ENCODE assay signal across 26 cellular contexts in the genomic region with DNA sequence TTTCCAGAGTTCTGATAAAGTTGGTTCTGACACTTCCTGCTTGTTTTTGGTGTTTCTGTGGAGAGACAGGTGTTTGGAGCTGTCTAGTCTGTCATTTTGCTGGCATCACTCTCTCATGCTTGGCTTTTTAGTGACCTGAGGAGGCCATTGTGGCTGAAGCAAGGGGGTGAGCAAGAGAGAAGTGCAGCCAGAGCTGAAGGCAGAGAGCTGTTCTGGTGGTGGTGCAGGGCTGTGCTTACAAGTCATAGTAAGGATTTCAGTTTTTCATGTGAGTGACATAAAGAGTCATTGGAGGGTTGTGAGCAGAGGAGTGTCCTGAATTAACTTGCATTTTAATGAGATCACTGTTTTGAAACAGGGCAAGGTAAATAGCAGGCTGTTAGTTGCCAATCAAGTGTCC.
DNase-seq lines count a peak whose midpoint lies in the region; ATAC-seq and TF ChIP-seq lines count a peak whose summit lies in the region.
"Had no signal": no experiment of that assay in that cellular context is flagged by ENCODE, and none has a peak within 500 bp of the region (broad histone marks: within the 10 kb centered on the region; RNA-seq: fewer than 3 reads in every experiment).

No MANE protein-coding gene starts in this region.

- no peak overlapping the region for H3K9ac ChIP-seq in OCI-LY1 (ENCODE audit: low read length)
- H3K9ac ChIP-seq: BLaER1 had no signal

- intact Hi-C loops in A673 (cut with micrococcal nuclease; ENCODE audit: unreplicated experiment): no loop called here
- intact Hi-C loops in left colon (cut with DNase I, micrococcal nuclease): no loop called here

- DNase-seq in A673 (ENCODE audit: low spot score) (no peak), left colon (no peak), NCI-H1436 treated with DMSO at 0.1 percent for 48 hours (lab: John Stamatoyannopoulos, UW) (no peak), C1 segment of cervical spinal cord (lab: John Stamatoyannopoulos, UW) (no peak), COR-L47 (lab: John Stamatoyannopoulos, UW) (no peak)
- DNase-seq: ACHN; activated CD4-positive, alpha-beta T cell treated with anti-CD3 and anti-CD28 coated beads, Interleukin-2, amount 50 U/mL, for 1 hour; cerebellar nuclear complex; H9; head of caudate nucleus; Kasumi-1; mesenchymal stem cell; naive thymus-derived CD4-positive, alpha-beta T cell; NCI-H187; NCI-H526 treated with DMSO at 0.1 percent for 48 hours; spleen; stimulated activated CD4-positive, alpha-beta T cell treated with anti-CD3 and anti-CD28 coated beads, Interleukin-2, amount 100 ng/mL, for 48 hours had no signal

- H3K9me2 ChIP-seq in OCI-LY1 (ENCODE audit: low read depth, low read length): no peaks in the 10 kb centered on the region

- no peaks in the 10 kb centered on the region for H3F3A ChIP-seq in OCI-LY1 (ENCODE audit: insufficient read depth, low read length)

- H3K36me3 ChIP-seq in A673 (ENCODE audit: insufficient read depth, low read length, poor library complexity, severe bottlenecking) (peaks cover 17% of the 10 kb centered on the region), OCI-LY1 (ENCODE audit: insufficient read depth, low read length) (peaks cover 36% of the 10 kb centered on the region)

- H2AFZ ChIP-seq in OCI-LY1 (ENCODE audit: low read length): no peak overlapping the region

- H3K4me1 ChIP-seq in A673 (ENCODE audit: insufficient read depth, low read length, poor library complexity, severe bottlenecking) (peaks cover 11% of the 10 kb centered on the region), OCI-LY1 (ENCODE audit: insufficient read depth, low read length, severe bottlenecking) (no peaks in the 10 kb centered on the region)
- H3K4me1 ChIP-seq: BLaER1 had no signal

- H3K4me3 ChIP-seq in A673 (ENCODE audit: low read depth, low read length, poor library complexity, severe bottlenecking) (no peak overlapping the region), OCI-LY1 (ENCODE audit: low read depth, low read length, poor library complexity, severe bottlenecking) (no peak overlapping the region)
- H3K4me3 ChIP-seq: BLaER1, spleen had no signal

- H3K9me3 ChIP-seq in A673 (ENCODE audit: low read depth, low read length, poor library complexity, severe bottlenecking): peaks cover 16% of the 10 kb centered on the region
- H3K9me3 ChIP-seq in OCI-LY1 (ENCODE audit: low read length): peaks cover 13% of the 10 kb centered on the region

- ATAC-seq in GM18868 (IDR thresholded peaks at IDR 0.05; ENCODE audit: unreplicated experiment) (peak; percentile 61), left colon (peak; percentile 20), HG02970 (IDR thresholded peaks at IDR 0.05; ENCODE audit: low FRiP score, unreplicated experiment) (no peak)
- ATAC-seq: naive thymus-derived CD4-positive, alpha-beta T cell; SK-N-SH treated with all-trans-retinoic acid at 6 μM for 48 hours; stimulated activated memory B cell treated with anti-CD40 and anti-IgM and Interleukin-4, amounts not matched to agents 10 μg/mL and 1 μg/mL and 100 μg/mL, for 72 hours had no signal

- H3K27ac ChIP-seq in A673 (ENCODE audit: low read depth, low read length, poor library complexity, severe bottlenecking) (peak overlapping the region; percentile 5), OCI-LY1 (ENCODE audit: low read depth, low read length, poor library complexity, severe bottlenecking) (peak overlapping the region; percentile 22)
- H3K27ac ChIP-seq: BLaER1, epithelial cell of prostate, RWPE1, spleen, VCaP had no signal

- CTCF ChIA-PET in A673 (lab: Charles Lee): no interaction called here

- POLR2A ChIA-PET in A673 (lab: Charles Lee; ENCODE audit: low non-redundant PET): no interaction called here

- no peaks in the 10 kb centered on the region for H3K27me3 ChIP-seq in A673 (replicated peaks; ENCODE audit: insufficient read depth, low read depth, low read length, poor library complexity)
- no peaks in the 10 kb centered on the region for H3K27me3 ChIP-seq in OCI-LY1 (ENCODE audit: insufficient read depth, low read length)
- H3K27me3 ChIP-seq: BLaER1, spleen had no signal

- BruUV-seq in A673 (replicated peaks; lab: Mats Ljungman, UMichigan): no TSS peak

- TF ChIP-seq CTCF in A673 (conservative IDR thresholded peaks at IDR 0.05; ENCODE audit: low read depth, low read length) (no peak), OCI-LY1 (IDR thresholded peaks at IDR 0.05; ENCODE audit: low read length) (no peak)

- H3K4me2 ChIP-seq in OCI-LY1 (ENCODE audit: low read length): no peak overlapping the region
- H3K4me2 ChIP-seq: BLaER1 had no signal

- no peaks in the 10 kb centered on the region for H4K20me1 ChIP-seq in OCI-LY1 (ENCODE audit: insufficient read depth, low read length)

- peaks cover 72% of the 10 kb centered on the region for H3K79me2 ChIP-seq in OCI-LY1 (ENCODE audit: insufficient read depth, low read length)
